9 cellular contexts compared by ENCODE assay signal in genomic region chr12:118188690-118189371, GRCh38. TPM values are rescaled to one million over a fixed set of nuclear protein-coding genes. Genes with fewer than 3 reads are reported as not detected.
DNase-seq lines count a peak whose midpoint lies in the region; ATAC-seq, FAIRE-seq and TF ChIP-seq lines count a peak whose summit lies in the region.
"Had no signal": no experiment of that assay in that cellular context is flagged by ENCODE, and none has a peak within 500 bp of the region (broad histone marks: within the 10 kb centered on the region; RNA-seq: fewer than 3 reads in every experiment).

No MANE protein-coding gene starts in this region.

- peak overlapping the region; percentile 82 for H2AFZ ChIP-seq in SK-N-SH (ENCODE audit: low read depth)

- POLR2A ChIA-PET in SK-N-SH (lab: Yijun Ruan, JAX) = no interaction called here

- H3F3A ChIP-seq in SK-N-SH (replicated peaks; ENCODE audit: insufficient read depth) = peaks cover 32% of the 10 kb centered on the region

- FAIRE-seq in D721Med (lab: Jason Lieb, UNC) = peak; percentile 88

- H3K9me3 ChIP-seq in SK-N-SH (no peaks in the 10 kb centered on the region), ovary (no peaks in the 10 kb centered on the region)

- TF ChIP-seq POLR2A in ovary (IDR thresholded peaks at IDR 0.05) = no peak

- intact Hi-C loops in ovary (cut with DNase I) = loop anchor here in 1 of 4 donors (5.0 kb wide), 1 partner anchor 183 kb away; the partner anchor contains the start of gene TAOK3

- H3K27ac ChIP-seq in SK-N-SH (ENCODE audit: low read depth in 2 of 2, low read length in 1 of 2) (peak overlapping the region; percentile 91 to 99), foreskin keratinocyte (no peak overlapping the region), ovary (peak overlapping the region in 1 of 2 donors; percentile 45)

- no peaks in the 10 kb centered on the region for H3K9me2 ChIP-seq in SK-N-SH

- TF ChIP-seq EP300 in SK-N-SH (IDR thresholded peaks at IDR 0.05; ENCODE audit: borderline replicate concordance in 1 of 2, low read depth in 1 of 2, low read length in 1 of 2) (no peak), ovary (IDR thresholded peaks at IDR 0.05) (no peak)

- H4K20me1 ChIP-seq in SK-N-SH (ENCODE audit: insufficient read depth) = no peaks in the 10 kb centered on the region

- ATAC-seq in foreskin keratinocyte (peak; percentile 38), GM18519 (IDR thresholded peaks at IDR 0.05; ENCODE audit: low FRiP score, unreplicated experiment) (no peak), HG02970 (IDR thresholded peaks at IDR 0.05; ENCODE audit: low FRiP score, unreplicated experiment) (no peak), GM19452 (IDR thresholded peaks at IDR 0.05; ENCODE audit: unreplicated experiment) (no peak), GM18861 (IDR thresholded peaks at IDR 0.05; ENCODE audit: unreplicated experiment) (no peak)
- ATAC-seq: PC-3 had no signal

- H3K4me2 ChIP-seq in SK-N-SH = peak overlapping the region; percentile 92

- 12% methylated on average over 10 of the region's 10 CpGs for WGBS in SK-N-SH (ENCODE audit: low lambda C conversion rate)
- WGBS in ovary, 3 donors = 6 to 11% (median 7%) methylated on average over 10 of the region's 10 CpGs

- H3K9ac ChIP-seq in SK-N-SH = peak overlapping the region; percentile 76; the same call in 1 of the 2 replicates

- TF ChIP-seq CTCF in D721Med (IDR thresholded peaks at IDR 0.05; ENCODE audit: insufficient read depth, missing control alignments) = no peak
- TF ChIP-seq CTCF in SK-N-SH (IDR thresholded peaks at IDR 0.05) = no peak
- no peak for TF ChIP-seq CTCF in foreskin keratinocyte (conservative IDR thresholded peaks at IDR 0.05)
- TF ChIP-seq CTCF in ovary (IDR thresholded peaks at IDR 0.05) = no peak

- H3K4me3 ChIP-seq in SK-N-SH (ENCODE audit: low read depth in 2 of 2, low read length in 1 of 2) = peak overlapping the region; percentile 38 to 56
- peak overlapping the region; percentile 19 for H3K4me3 ChIP-seq in ovary

- TF ChIP-seq RAD21 in SK-N-SH (IDR thresholded peaks at IDR 0.05; ENCODE audit: low read length) = no peak

- H3K27me3 ChIP-seq in SK-N-SH (ENCODE audit: insufficient read depth) = no peaks in the 10 kb centered on the region
- no peaks in the 10 kb centered on the region for H3K27me3 ChIP-seq in foreskin keratinocyte
- no peaks in the 10 kb centered on the region for H3K27me3 ChIP-seq in ovary

- H3K4me1 ChIP-seq in SK-N-SH (ENCODE audit: control insufficient read depth in 1 of 2, insufficient read depth in 2 of 2, low read depth in 1 of 2, low read length in 1 of 2) (peaks cover 20 to 29% of the 10 kb centered on the region in 2 experiments; a peak in 3 of 4 replicates), foreskin keratinocyte (peaks cover 38% of the 10 kb centered on the region), ovary (ENCODE audit: insufficient read depth) (peaks cover 5% of the 10 kb centered on the region)

- DNase-seq in D721Med (ENCODE audit: insufficient read length, low spot score) (no peak), SK-N-SH (peak; percentile 62), foreskin keratinocyte (peak in 1 of 2 donors; percentile 18), ovary (peak; percentile 63 to 81 (median 76))
- DNase-seq: PC-3 had no signal

- H3K36me3 ChIP-seq in SK-N-SH (replicated peaks in 1 of 2; ENCODE audit: control insufficient read depth in 1 of 2, insufficient read depth in 2 of 2, low read length in 1 of 2) (peaks cover 0 to 3% of the 10 kb centered on the region in 2 experiments), ovary (no peaks in the 10 kb centered on the region)

- H3K79me2 ChIP-seq in SK-N-SH (ENCODE audit: insufficient read depth) = peaks cover 34% of the 10 kb centered on the region

- CTCF ChIA-PET in SK-N-SH (lab: Yijun Ruan, JAX) = interaction anchor here (1.7 to 4.2 kb wide), 2 partner anchors 187 to 189 kb away, joined by 9 to 34 read pairs; partner anchors contain the start of gene SUDS3

TF ChIP-seq in SK-N-SH, 30 proteins besides CTCF, POLR2A, EP300 and RAD21 (continues in another document):
- peak; percentile 64; the same call in 1 of the 2 replicates for TF ChIP-seq USF1 (IDR thresholded peaks at IDR 0.05; ENCODE audit: borderline replicate concordance, low read depth)
- TF ChIP-seq NFIC (IDR thresholded peaks at IDR 0.05; ENCODE audit: borderline replicate concordance) = no peak
- no peak for TF ChIP-seq GABPA (IDR thresholded peaks at IDR 0.05; ENCODE audit: low read depth)
- TF ChIP-seq FOXM1 (IDR thresholded peaks at IDR 0.05; ENCODE audit: low read depth) = no peak
- TF ChIP-seq FOXJ3 (CRISPR knock-in tag; IDR thresholded peaks at IDR 0.05) = no peak
- no peak for TF ChIP-seq SMC3 (IDR thresholded peaks at IDR 0.05; ENCODE audit: low read depth, low read length)
- no peak for TF ChIP-seq MEF2A (IDR thresholded peaks at IDR 0.05; ENCODE audit: borderline replicate concordance, low read depth)
- TF ChIP-seq TCF12 (IDR thresholded peaks at IDR 0.05) = no peak
- TF ChIP-seq JUND (IDR thresholded peaks at IDR 0.05) = no peak
- no peak for TF ChIP-seq USF2 (IDR thresholded peaks at IDR 0.05; ENCODE audit: borderline replicate concordance, low read depth, low read length)
- TF ChIP-seq CHD2 (IDR thresholded peaks at IDR 0.05; ENCODE audit: low read length, partially characterized antibody) = no peak
- TF ChIP-seq RCOR1 (IDR thresholded peaks at IDR 0.05; ENCODE audit: low read length) = no peak
- TF ChIP-seq SIN3A (IDR thresholded peaks at IDR 0.05; ENCODE audit: borderline replicate concordance, low read depth, low read length) = no peak
- TF ChIP-seq MXI1 (IDR thresholded peaks at IDR 0.05; ENCODE audit: low read depth, low read length) = peak; percentile 55
- peak; percentile 75 for TF ChIP-seq NRF1 (IDR thresholded peaks at IDR 0.05; ENCODE audit: low read depth, low read length)
- TF ChIP-seq MAX (IDR thresholded peaks at IDR 0.05; ENCODE audit: low read depth) = peak; percentile 55
- TF ChIP-seq REST (IDR thresholded peaks at IDR 0.05; ENCODE audit: low read depth, low read length) = no peak
- TF ChIP-seq IRF3 (IDR thresholded peaks at IDR 0.05; ENCODE audit: low read depth, low read length) = no peak
- no peak for TF ChIP-seq EZH2phosphoT487 (IDR thresholded peaks at IDR 0.05; ENCODE audit: borderline replicate concordance, low read depth)
- no peak for TF ChIP-seq TEAD4 (IDR thresholded peaks at IDR 0.05; ENCODE audit: borderline replicate concordance, insufficient read depth)

RNA-seq across cellular contexts. Expression of gene PEBP1, which starts 52.9 kb away (rescaled TPM):
- 186 and 219 TPM in 2 replicates for polyA plus RNA-seq in SK-N-SH (2012; rRNA removed)
- 169 and 192 TPM in 2 replicates for polyA plus RNA-seq in SK-N-SH (2012; cell fraction: cytosol; rRNA removed)
- 117 and 126 TPM in 2 replicates for polyA plus RNA-seq in SK-N-SH (2012; cell fraction: nucleus; rRNA removed)
- total RNA-seq in foreskin keratinocyte = 200 and 206 TPM in 2 replicates
- 209 and 229 TPM in 2 replicates for polyA plus RNA-seq in foreskin keratinocyte
- total RNA-seq in ovary = 100 to 1,000 TPM; 265 to 446 (median 274) TPM
- polyA plus RNA-seq in ovary = 100 to 1,000 TPM; 354 to 432 TPM
